8 cellular contexts compared by ENCODE assay signal in the genomic region with DNA sequence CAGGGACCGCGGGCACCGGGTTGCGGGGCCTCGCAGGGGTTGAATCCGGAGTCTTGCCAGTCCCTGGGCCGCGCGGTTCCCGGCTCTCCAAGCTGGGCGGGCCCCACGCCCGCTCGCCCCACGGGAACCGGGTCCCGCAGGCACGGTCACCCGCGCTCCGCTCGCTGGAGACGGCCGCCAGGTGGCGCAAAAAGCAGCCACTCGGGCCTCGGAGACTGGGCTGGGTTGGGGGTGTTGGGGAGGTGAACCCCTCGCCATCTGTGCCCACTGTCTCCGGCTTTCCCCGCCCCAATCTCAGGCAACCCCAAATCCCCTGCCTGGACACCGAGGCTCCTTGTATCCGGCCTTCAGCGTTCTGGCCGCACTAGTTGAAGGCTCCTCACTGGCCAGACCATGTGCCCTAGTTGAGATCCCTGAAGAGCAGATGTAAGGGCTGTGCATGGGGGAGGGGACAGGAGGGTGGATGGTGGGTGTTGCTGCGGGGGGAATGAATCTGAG.
DNase-seq lines count a peak whose midpoint lies in the region; ATAC-seq and TF ChIP-seq lines count a peak whose summit lies in the region.

No MANE protein-coding gene starts in this region.

- H3K4me2 ChIP-seq in parathyroid adenoma (ENCODE audit: low read length): peak overlapping the region; percentile 34

- no peaks in the 10 kb centered on the region for H3K36me3 ChIP-seq in parathyroid adenoma (ENCODE audit: control insufficient read depth, insufficient read depth, low read length)

- peaks cover 13% of the 10 kb centered on the region for H3K4me1 ChIP-seq in parathyroid adenoma

- H3K4me3 ChIP-seq in parathyroid adenoma (ENCODE audit: low read depth, low read length): no peak overlapping the region

- ATAC-seq in GM18511 (IDR thresholded peaks at IDR 0.05; ENCODE audit: unreplicated experiment) (no peak), HG02970 (IDR thresholded peaks at IDR 0.05; ENCODE audit: low FRiP score, unreplicated experiment) (no peak)

- no peaks in the 10 kb centered on the region for H3K27me3 ChIP-seq in parathyroid adenoma (ENCODE audit: control insufficient read depth, insufficient read depth, low read length)

- no peaks in the 10 kb centered on the region for H3K79me2 ChIP-seq in parathyroid adenoma

- H3K27ac ChIP-seq in parathyroid adenoma: peak overlapping the region; percentile 65

- DNase-seq in EL (peak; percentile 22), NCI-H2227 (lab: John Stamatoyannopoulos, UW; ENCODE audit: unreplicated experiment) (peak; percentile 72), head of caudate nucleus (peak in 37 of 42 donors; percentile 21 to 92 (median 74)), epidermal melanocyte (ENCODE audit: insufficient read length, low spot score) (no peak)
- DNase-seq in activated effector memory CD4-positive, alpha-beta T cell treated with anti-CD3 and anti-CD28 coated beads, Interleukin-2, amount 50 U/mL, for 16 hours: peak; percentile 91

- no peak overlapping the region for H3K9ac ChIP-seq in parathyroid adenoma

- intact Hi-C loops in head of caudate nucleus (cut with DNase I): loop anchor here (10.0 kb wide), 1 partner anchor 238 kb away; no protein-coding TSS in a partner anchor

- TF ChIP-seq CTCF in parathyroid adenoma (IDR thresholded peaks at IDR 0.05): peak; percentile 89

- H3K9me3 ChIP-seq in parathyroid adenoma (ENCODE audit: control insufficient read depth, low read length): no peaks in the 10 kb centered on the region

- H2AFZ ChIP-seq in parathyroid adenoma: peak overlapping the region; percentile 80
